In the genomic region with DNA sequence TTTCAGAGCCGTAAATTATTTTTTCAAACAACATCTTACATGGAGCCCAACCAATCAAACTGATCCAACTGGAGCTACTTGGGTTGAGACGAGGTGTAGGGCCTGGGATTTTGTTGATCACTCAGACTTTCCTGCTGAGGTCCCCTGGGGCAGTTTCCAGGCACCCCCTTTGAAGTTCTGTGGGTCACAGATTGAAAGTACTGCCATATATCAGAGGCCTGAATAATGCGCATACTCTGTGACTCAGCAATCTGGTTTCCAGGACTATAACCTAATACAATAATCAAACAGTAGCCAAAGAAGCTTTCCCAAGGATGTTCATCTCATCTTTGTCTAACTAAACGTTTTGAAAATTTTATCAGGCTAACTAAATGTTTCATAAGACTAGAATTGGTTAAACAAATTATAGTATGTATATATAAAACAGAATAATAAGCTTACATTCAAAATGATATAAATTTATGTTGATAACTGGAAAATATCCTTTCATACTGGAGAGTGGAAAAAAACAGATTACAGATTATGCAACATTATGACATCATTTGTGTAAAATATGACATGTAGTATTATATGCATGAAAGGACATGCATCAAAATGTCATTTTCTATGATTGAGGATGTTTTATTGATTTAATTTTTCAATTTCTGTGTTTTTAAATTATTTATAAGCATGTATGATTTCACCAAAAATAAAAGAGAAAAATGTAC, we compare ENCODE assay signal across 25 cellular contexts.
"Had no signal": no experiment of that assay in that cellular context is flagged by ENCODE, and none has a peak within 500 bp of the region (broad histone marks: within the 10 kb centered on the region; RNA-seq: fewer than 3 reads in every experiment).

No MANE protein-coding gene starts in this region.

- FAIRE-seq: bronchial epithelial cell had no signal

- H3K36me3 ChIP-seq: adrenal gland, ascending aorta, colonic mucosa, esophagus muscularis mucosa, gastroesophageal sphincter, heart left ventricle, left ventricle myocardium inferior, prostate gland, thyroid gland, upper lobe of right lung had no signal

- DNase-seq: activated CD4-positive, alpha-beta T cell treated with anti-CD3 and anti-CD28 coated beads, Interleukin-2, amount 10 ng/mL, durations not matched to agents 7 days and 5 days; activated CD4-positive, CD25-positive, alpha-beta regulatory T cell treated with anti-CD3 and anti-CD28 coated beads, Interleukin-2, amount 50 U/mL, for 72 hours; activated T-cell treated with anti-CD3 and anti-CD28 coated beads, Interleukin-2, amount 50 U/mL, for 1 hour; adrenal gland; colonic mucosa; effector memory CD8-positive, alpha-beta T cell; heart left ventricle; immature natural killer cell; kidney glomerular epithelial cell; left ventricle myocardium inferior; natural killer cell; stimulated activated CD4-positive, alpha-beta T cell treated with anti-CD3 and anti-CD28 coated beads, Interleukin-4, amount 100 ng/mL, for 4 hours; T-cell; thyroid gland; upper lobe of right lung had no signal

- H3K27ac ChIP-seq: ascending aorta, colonic mucosa, dorsolateral prefrontal cortex, esophagus muscularis mucosa, gastroesophageal sphincter, heart left ventricle, left ventricle myocardium inferior, prostate gland, thyroid gland, upper lobe of right lung, VCaP had no signal

- H3K4me3 ChIP-seq: adrenal gland, ascending aorta, colonic mucosa, dorsolateral prefrontal cortex, esophagus muscularis mucosa, gastroesophageal sphincter, heart left ventricle, left ventricle myocardium inferior, prostate gland, thyroid gland, upper lobe of right lung had no signal

- H3K27me3 Mint-ChIP-seq: activated CD4-positive, alpha-beta T cell treated with anti-CD3 and anti-CD28 coated beads, Interleukin-2, amount 10 ng/mL, durations not matched to agents 7 days and 5 days; stimulated activated naive CD8-positive, alpha-beta T cell treated with anti-CD3 and anti-CD28 coated beads, Interleukin-15, Interleukin-2, amounts not matched to agents 100 ng/mL and 50 ng/mL, for 24 hours had no signal

- H3K36me3 Mint-ChIP-seq: activated naive CD8-positive, alpha-beta T cell; immature natural killer cell; natural killer cell; T-cell had no signal

- H3K9me3 ChIP-seq: adrenal gland, ascending aorta, colonic mucosa, esophagus muscularis mucosa, gastroesophageal sphincter, heart left ventricle, left ventricle myocardium inferior, prostate gland, thyroid gland, upper lobe of right lung had no signal

- H3K4me1 ChIP-seq: adrenal gland, ascending aorta, colonic mucosa, esophagus muscularis mucosa, gastroesophageal sphincter, heart left ventricle, left ventricle myocardium inferior, prostate gland, thyroid gland, upper lobe of right lung had no signal

- H3K9me3 Mint-ChIP-seq: activated CD4-positive, alpha-beta T cell treated with anti-CD3 and anti-CD28 coated beads, Interleukin-2, amount 10 ng/mL, durations not matched to agents 7 days and 5 days; effector memory CD8-positive, alpha-beta T cell; natural killer cell; stimulated activated naive CD8-positive, alpha-beta T cell treated with anti-CD3 and anti-CD28 coated beads, Interleukin-15, Interleukin-2, amounts not matched to agents 100 ng/mL and 50 ng/mL, for 24 hours; T-cell; T-helper 2 cell treated with Interferon-gamma antibody and Interleukin-4, amounts not matched to agents 5 μg/mL and 100 μg/mL, for 36 hours had no signal

- ATAC-seq: effector memory CD8-positive, alpha-beta T cell; gastroesophageal sphincter; heart left ventricle; natural killer cell; T-cell; upper lobe of right lung had no signal

- H3K27me3 ChIP-seq: adrenal gland, ascending aorta, colonic mucosa, dorsolateral prefrontal cortex, esophagus muscularis mucosa, gastroesophageal sphincter, heart left ventricle, thyroid gland, upper lobe of right lung had no signal

- H3K4me3 Mint-ChIP-seq: activated CD4-positive, alpha-beta T cell treated with anti-CD3 and anti-CD28 coated beads, Interleukin-2, amount 10 ng/mL, durations not matched to agents 7 days and 5 days; activated naive CD8-positive, alpha-beta T cell; effector memory CD8-positive, alpha-beta T cell; immature natural killer cell; natural killer cell; stimulated activated naive CD8-positive, alpha-beta T cell treated with anti-CD3 and anti-CD28 coated beads, Interleukin-15, Interleukin-2, amounts not matched to agents 100 ng/mL and 50 ng/mL, for 24 hours; T-cell; T-helper 2 cell treated with Interferon-gamma antibody and Interleukin-4, amounts not matched to agents 5 μg/mL and 100 μg/mL, for 36 hours had no signal

- H3K4me1 Mint-ChIP-seq: activated CD4-positive, alpha-beta T cell treated with anti-CD3 and anti-CD28 coated beads, Interleukin-2, amount 10 ng/mL, durations not matched to agents 7 days and 5 days; immature natural killer cell; natural killer cell had no signal

- H3K27ac Mint-ChIP-seq: activated CD4-positive, alpha-beta T cell treated with anti-CD3 and anti-CD28 coated beads, Interleukin-2, amount 10 ng/mL, durations not matched to agents 7 days and 5 days; activated naive CD8-positive, alpha-beta T cell; effector memory CD8-positive, alpha-beta T cell; immature natural killer cell; natural killer cell; stimulated activated naive CD8-positive, alpha-beta T cell treated with anti-CD3 and anti-CD28 coated beads, Interleukin-15, Interleukin-2, amounts not matched to agents 100 ng/mL and 50 ng/mL, for 24 hours; T-cell; T-helper 2 cell treated with Interferon-gamma antibody and Interleukin-4, amounts not matched to agents 5 μg/mL and 100 μg/mL, for 36 hours had no signal
